Comparison of ENCODE assay signal across 8 cellular contexts in the genomic region with DNA sequence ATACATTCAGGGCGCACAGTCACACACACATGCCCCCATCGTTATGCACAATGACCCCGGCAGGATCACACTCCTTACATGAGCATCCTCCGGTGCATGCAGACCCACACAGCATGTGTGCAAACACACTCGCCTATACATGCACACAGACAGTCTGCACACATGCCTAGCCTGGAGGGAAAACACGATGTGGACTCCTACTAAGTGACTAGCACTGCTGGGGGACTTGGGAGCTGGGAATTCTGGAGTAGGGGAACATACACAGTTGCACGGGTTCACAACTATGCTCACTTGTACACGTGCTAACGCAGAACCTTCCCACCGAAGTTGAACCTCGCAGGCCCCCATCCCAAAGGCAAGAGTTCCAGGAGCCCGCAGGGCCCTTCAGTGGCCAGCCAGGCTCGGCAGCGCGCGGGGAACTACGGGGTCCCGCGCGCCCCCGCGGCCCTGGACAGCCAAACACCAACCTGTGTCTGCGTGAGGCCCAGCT. TPM values are rescaled to one million over a fixed set of nuclear protein-coding genes. Genes with fewer than 3 reads are reported as not detected.
DNase-seq lines count a peak whose midpoint lies in the region; ATAC-seq and TF ChIP-seq lines count a peak whose summit lies in the region.

No MANE protein-coding gene starts in this region.

- ATAC-seq in Panc1 = no peak
- no peak for ATAC-seq in GM18861 (IDR thresholded peaks at IDR 0.05; ENCODE audit: unreplicated experiment)

- peaks cover 0 to 3% (median 0%) of the 10 kb centered on the region in 3 donors for H3K36me3 Mint-ChIP-seq in CD8-positive, alpha-beta memory T cell
- H3K36me3 Mint-ChIP-seq in progenitor cell of endocrine pancreas (ENCODE audit: insufficient read depth) = peaks cover 1% of the 10 kb centered on the region

- H3K27ac Mint-ChIP-seq in CD8-positive, alpha-beta memory T cell = no peak overlapping the region
- no peak overlapping the region for H3K27ac Mint-ChIP-seq in progenitor cell of endocrine pancreas

- H3K4me3 ChIP-seq in CD8-positive, alpha-beta memory T cell (ENCODE audit: low read length) = peak overlapping the region; percentile 41
- peak overlapping the region; percentile 50 to 55 for H3K4me3 ChIP-seq in Panc1 (ENCODE audit: low read depth in 2 of 2, low read length in 2 of 2)
- H3K4me3 ChIP-seq in left ventricle myocardium inferior = peak overlapping the region; percentile 64

- H3K27me3 Mint-ChIP-seq in CD8-positive, alpha-beta memory T cell = peaks cover 54 to 86% of the 10 kb centered on the region in 2 donors
- peaks cover 84% of the 10 kb centered on the region for H3K27me3 Mint-ChIP-seq in progenitor cell of endocrine pancreas

- no peak overlapping the region for H3K27ac ChIP-seq in CD8-positive, alpha-beta memory T cell (ENCODE audit: low read depth, low read length)
- H3K27ac ChIP-seq in Panc1 (ENCODE audit: low read length) = 0 out of 2 replicates have a peak overlapping the region, but pooled peaks have one; percentile 20
- no peak overlapping the region for H3K27ac ChIP-seq in left ventricle myocardium inferior (replicated peaks)

- peaks cover 54% of the 10 kb centered on the region for H3K27me3 ChIP-seq in CD8-positive, alpha-beta memory T cell (ENCODE audit: insufficient read depth, low read length, poor library complexity, severe bottlenecking)
- H3K27me3 ChIP-seq in Panc1 (ENCODE audit: control insufficient read depth, insufficient read depth, low read length) = no peaks in the 10 kb centered on the region
- H3K27me3 ChIP-seq in left ventricle myocardium inferior (ENCODE audit: low read depth) = peaks cover 98% of the 10 kb centered on the region

- no peaks in the 10 kb centered on the region for H3K36me3 ChIP-seq in CD8-positive, alpha-beta memory T cell (ENCODE audit: insufficient read depth, low read length)
- H3K36me3 ChIP-seq in Panc1 (ENCODE audit: control insufficient read depth, insufficient read depth, low read length) = no peaks in the 10 kb centered on the region
- H3K36me3 ChIP-seq in left ventricle myocardium inferior = no peaks in the 10 kb centered on the region

- H3K4me3 Mint-ChIP-seq in CD8-positive, alpha-beta memory T cell = peak overlapping the region; percentile 64 to 79 (median 69)
- H3K4me3 Mint-ChIP-seq in progenitor cell of endocrine pancreas (ENCODE audit: low read depth) = peak overlapping the region; percentile 64

- in situ Hi-C loops in Panc1 (cut with HindIII; ENCODE audit: low pct_unique_long_range_greater_than_20kb, low sequenced_read_pairs) = no loop called here

- POLR2A ChIA-PET in CD8-positive, alpha-beta memory T cell (lab: Charles Lee) = interaction anchor here (0.8 kb wide), 1 partner anchor 129 kb away, joined by 3 read pairs; no protein-coding TSS in a partner anchor
- POLR2A ChIA-PET in Panc1 (lab: Charles Lee) = no interaction called here

- H3K9me3 ChIP-seq in CD8-positive, alpha-beta memory T cell (ENCODE audit: low read length) = no peaks in the 10 kb centered on the region
- H3K9me3 ChIP-seq in Panc1 (ENCODE audit: control insufficient read depth, insufficient read depth, low read depth, low read length) = no peaks in the 10 kb centered on the region
- H3K9me3 ChIP-seq in left ventricle myocardium inferior (replicated peaks) = no peaks in the 10 kb centered on the region

- TF ChIP-seq CTCF in Panc1 (IDR thresholded peaks at IDR 0.05) (no peak), left ventricle myocardium inferior (IDR thresholded peaks at IDR 0.05; ENCODE audit: borderline replicate concordance) (no peak), progenitor cell of endocrine pancreas (IDR thresholded peaks at IDR 0.05; ENCODE audit: unreplicated experiment) (no peak)

- intact Hi-C loops in Panc1 (cut with micrococcal nuclease; ENCODE audit: unreplicated experiment) (loop anchor here (10.0 kb wide), 1 partner anchor 288 kb away; the partner anchor contains the start of gene SLC35B1), left ventricle myocardium inferior (cut with micrococcal nuclease) (no loop called here)

- H3K4me1 Mint-ChIP-seq in CD8-positive, alpha-beta memory T cell = peaks cover 20 to 38% (median 27%) of the 10 kb centered on the region in 3 donors
- H3K4me1 Mint-ChIP-seq in progenitor cell of endocrine pancreas (ENCODE audit: low read depth) = peaks cover 17% of the 10 kb centered on the region

- BruUV-seq in Panc1 (replicated peaks; lab: Mats Ljungman, UMichigan) = no TSS peak

- CTCF ChIA-PET in CD8-positive, alpha-beta memory T cell (lab: Charles Lee) = interaction anchor here (2.2 to 7.3 kb wide), 3 partner anchors 14 to 436 kb away, joined by 7 to 159 read pairs (median 64); no protein-coding TSS in a partner anchor
- CTCF ChIA-PET in Panc1 (lab: Charles Lee) = interaction anchor here (0.5 to 2.1 kb wide), 4 partner anchors 22 to 495 kb away, joined by 3 to 11 read pairs (median 4); no protein-coding TSS in a partner anchor

- no peak for DNase-seq in CD8-positive, alpha-beta memory T cell
- no peak for DNase-seq in Panc1 (ENCODE audit: low read depth, low spot score)
- DNase-seq in left ventricle myocardium inferior = no peak
- no peak for DNase-seq in progenitor cell of endocrine pancreas (ENCODE audit: low spot score, unreplicated experiment)
- no peak for DNase-seq in NCI-H187 (lab: John Stamatoyannopoulos, UW)
- DNase-seq in D341Med (ENCODE audit: low spot score) = no peak
- no peak for DNase-seq in islet precursor cell

- H3K4me1 ChIP-seq in CD8-positive, alpha-beta memory T cell (ENCODE audit: insufficient read depth, low read length) = peaks cover 16% of the 10 kb centered on the region
- H3K4me1 ChIP-seq in Panc1 (ENCODE audit: control insufficient read depth, insufficient read depth, low read length) (peaks cover 25% of the 10 kb centered on the region), left ventricle myocardium inferior (peaks cover 34% of the 10 kb centered on the region)

- H3K9me3 Mint-ChIP-seq in CD8-positive, alpha-beta memory T cell = peaks cover 0 to 2% (median 0%) of the 10 kb centered on the region in 5 donors
- H3K9me3 Mint-ChIP-seq in progenitor cell of endocrine pancreas (ENCODE audit: low read depth) = no peaks in the 10 kb centered on the region

RNA-seq across cellular contexts. Expression of gene DLX3, which starts 2.0 kb away (rescaled TPM):
- total RNA-seq in CD8-positive, alpha-beta memory T cell = under 1 TPM in 1 of 2 experiments, not detected in 1; 0.15 TPM
- polyA plus RNA-seq in CD8-positive, alpha-beta memory T cell = not detected
- total RNA-seq in Panc1 (2021; ENCODE audit: unreplicated experiment) = 2.9 TPM
- polyA plus RNA-seq in Panc1 (2012; ENCODE audit: insufficient read length) = 1.9 TPM
- not detected for total RNA-seq in left ventricle myocardium inferior
- 1.5 and 1.8 TPM in 2 replicates for total RNA-seq in progenitor cell of endocrine pancreas

RNA-seq across cellular contexts. Expression of gene DLX4, which starts 24.0 kb away (rescaled TPM):
- total RNA-seq in CD8-positive, alpha-beta memory T cell = under 1 TPM; 0.58 to 0.88 TPM
- not detected for polyA plus RNA-seq in CD8-positive, alpha-beta memory T cell
- total RNA-seq in Panc1 (2021; ENCODE audit: unreplicated experiment) (11.2 TPM), left ventricle myocardium inferior (not detected), progenitor cell of endocrine pancreas (1.9 and 2.4 TPM in 2 replicates)
- 10.6 TPM for polyA plus RNA-seq in Panc1 (2012; ENCODE audit: insufficient read length)
